ENCODE assay signal across 13 cellular contexts in the genomic region with DNA sequence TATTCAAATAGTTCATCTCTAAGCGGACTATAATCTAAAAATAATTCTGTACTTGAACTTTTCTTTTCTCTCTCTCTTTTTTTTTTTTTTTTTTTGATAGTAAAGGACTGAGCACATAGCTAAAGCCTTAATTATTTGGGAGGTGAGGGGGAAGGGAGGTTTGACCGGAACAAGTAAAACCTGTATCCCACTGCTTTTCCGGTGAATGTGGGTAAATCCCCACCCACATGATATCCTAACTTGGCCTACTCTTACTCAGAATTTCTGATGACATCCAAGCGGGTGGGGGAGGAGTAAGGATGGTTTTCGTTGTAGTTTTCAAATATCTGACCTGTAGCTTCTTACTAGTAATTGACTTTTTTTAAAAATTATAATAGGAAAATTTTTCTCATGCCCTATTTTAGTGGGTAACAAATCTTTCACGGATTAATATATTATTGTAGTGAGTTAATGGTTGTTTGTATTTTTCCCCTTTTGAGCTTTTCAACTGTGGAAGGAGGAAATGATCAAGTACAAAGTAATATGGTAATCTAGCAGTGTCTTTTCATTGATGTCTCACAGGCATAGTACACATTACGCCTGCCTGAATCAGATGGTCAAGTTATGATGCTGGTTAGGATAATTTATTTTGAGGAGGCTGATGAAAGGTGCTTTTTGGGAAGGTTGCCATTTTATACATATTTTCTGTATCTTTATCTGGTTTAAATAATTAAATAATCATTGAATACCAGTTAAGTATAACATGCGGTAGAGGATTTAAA. TPM values are rescaled to one million over a fixed set of nuclear protein-coding genes. Genes with fewer than 3 reads are reported as not detected.
DNase-seq lines count a peak whose midpoint lies in the region; ATAC-seq and TF ChIP-seq lines count a peak whose summit lies in the region.
"Had no signal": no experiment of that assay in that cellular context is flagged by ENCODE, and none has a peak within 500 bp of the region (broad histone marks: within the 10 kb centered on the region; RNA-seq: fewer than 3 reads in every experiment).

No MANE protein-coding gene starts in this region.

- 65 to 68% methylated on average over 8 of the region's 8 CpGs for WGBS in aorta, 2 donors

- peak overlapping the region; percentile 82 for H3K27ac ChIP-seq in PC-3 (ENCODE audit: low read length)
- H3K27ac ChIP-seq in aorta (ENCODE audit: low read depth in 1 of 2, low read length in 2 of 2) = no peak overlapping the region
- H3K27ac ChIP-seq in naive thymus-derived CD4-positive, alpha-beta T cell (ENCODE audit: low read depth, low read length) = no peak overlapping the region

- ATAC-seq in PC-3 = no peak
- ATAC-seq in natural killer cell treated with Interleukin-12 subunit alpha and Interleukin-12 subunit beta and Interleukin-15 and Interleukin-18, amount 100 ng/mL, for 72 hours = no peak
- no peak for ATAC-seq in aorta (ENCODE audit: low FRiP score)
- ATAC-seq in naive thymus-derived CD4-positive, alpha-beta T cell = no peak

- peaks cover 0 to 4% of the 10 kb centered on the region in 2 donors for H3K27me3 Mint-ChIP-seq in natural killer cell treated with Interleukin-12 subunit alpha and Interleukin-12 subunit beta and Interleukin-15 and Interleukin-18, amount 100 ng/mL, for 72 hours
- peaks cover 0 to 9% (median 0%) of the 10 kb centered on the region in 5 donors for H3K27me3 Mint-ChIP-seq in naive thymus-derived CD4-positive, alpha-beta T cell

- H2AFZ ChIP-seq in PC-3 (ENCODE audit: low read length) = peak overlapping the region; percentile 48; the same call in 1 of the 2 replicates

- POLR2A ChIA-PET in PC-3 (lab: Charles Lee; ENCODE audit: unreplicated experiment) = interaction anchor here (0.6 to 0.7 kb wide), 2 partner anchors 164 to 361 kb away, joined by 5 to 13 read pairs; no protein-coding TSS in a partner anchor
- POLR2A ChIA-PET in naive thymus-derived CD4-positive, alpha-beta T cell (lab: Charles Lee) = no interaction called here

- peaks cover 22% of the 10 kb centered on the region for H4K20me1 ChIP-seq in PC-3 (ENCODE audit: low read length)

- no peaks in the 10 kb centered on the region for H3K27me3 ChIP-seq in GM06990 (replicated peaks; ENCODE audit: control insufficient read depth, insufficient read depth, low read length)
- no peaks in the 10 kb centered on the region for H3K27me3 ChIP-seq in PC-3 (ENCODE audit: low read length)
- H3K27me3 ChIP-seq in aorta (ENCODE audit: control insufficient read depth in 1 of 2, insufficient read depth in 2 of 2, low read length in 1 of 2) = no peaks in the 10 kb centered on the region
- H3K27me3 ChIP-seq in naive thymus-derived CD4-positive, alpha-beta T cell (ENCODE audit: control insufficient read depth in 2 of 2, insufficient read depth in 2 of 2, low read length in 2 of 2) = no peaks in the 10 kb centered on the region
- H3K27me3 ChIP-seq: thyroid gland had no signal

- H3K4me3 ChIP-seq in GM06990 (replicated peaks; ENCODE audit: low read depth, low read length) = peak overlapping the region; percentile 17; the same call in 1 of the 2 replicates
- H3K4me3 ChIP-seq in PC-3 (ENCODE audit: low read length) = peak overlapping the region; percentile 40; the same call in 1 of the 2 replicates
- H3K4me3 ChIP-seq in astrocyte of the spinal cord (ENCODE audit: low read depth, low read length) = no peak overlapping the region
- no peak overlapping the region for H3K4me3 ChIP-seq in aorta (ENCODE audit: low read length in 2 of 2)
- no peak overlapping the region for H3K4me3 ChIP-seq in naive thymus-derived CD4-positive, alpha-beta T cell (ENCODE audit: low read length)
- H3K4me3 ChIP-seq: thyroid gland had no signal

- H3K4me1 ChIP-seq in PC-3 (ENCODE audit: insufficient read depth, low read length) (peaks cover 53% of the 10 kb centered on the region), aorta (ENCODE audit: control insufficient read depth in 1 of 2, insufficient read depth in 2 of 2, low read length in 2 of 2) (no peaks in the 10 kb centered on the region)
- H3K4me1 ChIP-seq in naive thymus-derived CD4-positive, alpha-beta T cell (ENCODE audit: control insufficient read depth in 2 of 2, insufficient read depth in 2 of 2, low read length in 2 of 2) = peaks cover 12 to 13% of the 10 kb centered on the region in 2 donors

- H3K9me3 ChIP-seq in PC-3 (ENCODE audit: low read length) (no peaks in the 10 kb centered on the region), aorta (ENCODE audit: control insufficient read depth, low read length) (no peaks in the 10 kb centered on the region)
- H3K9me3 ChIP-seq in naive thymus-derived CD4-positive, alpha-beta T cell (ENCODE audit: control insufficient read depth in 2 of 3, low read length in 3 of 3) = no peaks in the 10 kb centered on the region
- H3K9me3 ChIP-seq: thyroid gland had no signal

- peak overlapping the region; percentile 13 for H3K4me3 Mint-ChIP-seq in natural killer cell treated with Interleukin-12 subunit alpha and Interleukin-12 subunit beta and Interleukin-15 and Interleukin-18, amount 100 ng/mL, for 72 hours
- H3K4me3 Mint-ChIP-seq in naive thymus-derived CD4-positive, alpha-beta T cell = no peak overlapping the region

- H3K9me3 Mint-ChIP-seq in natural killer cell treated with Interleukin-12 subunit alpha and Interleukin-12 subunit beta and Interleukin-15 and Interleukin-18, amount 100 ng/mL, for 72 hours = no peaks in the 10 kb centered on the region
- peaks cover 0 to 2% (median 0%) of the 10 kb centered on the region in 11 donors for H3K9me3 Mint-ChIP-seq in naive thymus-derived CD4-positive, alpha-beta T cell
- H3K9me3 Mint-ChIP-seq: CD8-positive, alpha-beta memory T cell had no signal

- H3K27ac Mint-ChIP-seq in natural killer cell treated with Interleukin-12 subunit alpha and Interleukin-12 subunit beta and Interleukin-15 and Interleukin-18, amount 100 ng/mL, for 72 hours = peak overlapping the region; percentile 8 to 11
- H3K27ac Mint-ChIP-seq in naive thymus-derived CD4-positive, alpha-beta T cell = peak overlapping the region in 1 of 9 donors; percentile 47

- H3K4me2 ChIP-seq in PC-3 (ENCODE audit: low read length) = peak overlapping the region; percentile 77

- in situ Hi-C loops in astrocyte of the spinal cord (cut with HindIII; ENCODE audit: low sequenced_read_pairs) = loop anchor here (25.0 kb wide), 1 partner anchor 373 kb away; no protein-coding TSS in a partner anchor

- H3F3A ChIP-seq in PC-3 (ENCODE audit: low read length, unreplicated experiment) = peaks cover 8% of the 10 kb centered on the region

- no TSS peak for BruUV-seq in PC-3 (replicated peaks; lab: Mats Ljungman, UMichigan)

- TF ChIP-seq CTCF in GM06990 (IDR thresholded peaks at IDR 0.05; ENCODE audit: insufficient read depth, low read length, poor library complexity, severe bottlenecking) (no peak), PC-3 (conservative IDR thresholded peaks at IDR 0.05; ENCODE audit: low read depth, low read length) (no peak), astrocyte of the spinal cord (IDR thresholded peaks at IDR 0.05; ENCODE audit: low read depth, low read length) (no peak)

- H3K79me2 ChIP-seq in PC-3 (ENCODE audit: low read length) = peaks cover 35% of the 10 kb centered on the region

- peak overlapping the region; percentile 33; the same call in 1 of the 2 replicates for H3K9ac ChIP-seq in PC-3 (ENCODE audit: low read length)

- no peak for DNase-seq in GM06990 (ENCODE audit: extremely low read depth, insufficient read length)
- DNase-seq in PC-3 = peak; percentile 80
- peak; percentile 29 for DNase-seq in astrocyte of the spinal cord (ENCODE audit: low read depth, low spot score)
- DNase-seq in natural killer cell treated with Interleukin-12 subunit alpha and Interleukin-12 subunit beta and Interleukin-15 and Interleukin-18, amount 100 ng/mL, for 72 hours (ENCODE audit: low spot score) = no peak
- no peak for DNase-seq in aorta
- no peak for DNase-seq in pons (ENCODE audit: low spot score)
- DNase-seq in naive thymus-derived CD4-positive, alpha-beta T cell = no peak
- DNase-seq in cerebellar cortex (ENCODE audit: low spot score) = no peak
- DNase-seq: CD8-positive, alpha-beta memory T cell; central memory CD4-positive, alpha-beta T cell; erythroblast; hypothalamus had no signal

- CTCF ChIA-PET in PC-3 (lab: Charles Lee) = interaction anchor here (0.6 to 0.7 kb wide), 2 partner anchors 26 to 373 kb away, joined by 3 to 8 read pairs; no protein-coding TSS in a partner anchor
- CTCF ChIA-PET in naive thymus-derived CD4-positive, alpha-beta T cell (lab: Charles Lee) = interaction anchor here (0.9 kb wide), 1 partner anchor 183 kb away, joined by 4 read pairs; no protein-coding TSS in a partner anchor

- H3K36me3 ChIP-seq in GM06990 (ENCODE audit: control insufficient read depth, insufficient read depth, low read length) (peaks cover 3% of the 10 kb centered on the region), PC-3 (ENCODE audit: low read depth, low read length) (peaks cover 5% of the 10 kb centered on the region), aorta (ENCODE audit: control insufficient read depth in 1 of 2, insufficient read depth in 2 of 2, low read length in 1 of 2) (no peaks in the 10 kb centered on the region)
- H3K36me3 ChIP-seq in naive thymus-derived CD4-positive, alpha-beta T cell (ENCODE audit: control insufficient read depth in 2 of 3, insufficient read depth in 3 of 3, low read length in 3 of 3) = peaks cover 0 to 4% (median 0%) of the 10 kb centered on the region in 3 experiments
- H3K36me3 ChIP-seq: thyroid gland had no signal

- intact Hi-C loops in PC-3 (cut with micrococcal nuclease) = loop anchor here (2.0 to 5.0 kb wide), 2 partner anchors 63 to 358 kb away; no protein-coding TSS in a partner anchor
- intact Hi-C loops in aorta (cut with DNase I) = loop anchor here (5.0 to 10.0 kb wide), 6 partner anchors 53 to 283 kb away; no protein-coding TSS in a partner anchor
- intact Hi-C loops in naive thymus-derived CD4-positive, alpha-beta T cell (cut with micrococcal nuclease) = loop anchor here (2.0 to 10.0 kb wide), 14 partner anchors 101 to 1852 kb away; partner anchors contain the start of genes ERAP1 (in 2 of the 2), KIAA0825 (in 2 of the 2), SLF1 (in 2 of the 2) and ARSK (in 1 of the 2)

- peaks cover 34% of the 10 kb centered on the region in 2 donors for H3K4me1 Mint-ChIP-seq in natural killer cell treated with Interleukin-12 subunit alpha and Interleukin-12 subunit beta and Interleukin-15 and Interleukin-18, amount 100 ng/mL, for 72 hours (ENCODE audit: low read depth in 2 of 2)
- peaks cover 23 to 32% (median 28%) of the 10 kb centered on the region in 7 donors for H3K4me1 Mint-ChIP-seq in naive thymus-derived CD4-positive, alpha-beta T cell

- no peaks in the 10 kb centered on the region for H3K9me2 ChIP-seq in PC-3 (replicated peaks; ENCODE audit: low read length)

- peaks cover 16% of the 10 kb centered on the region for H3K36me3 Mint-ChIP-seq in natural killer cell treated with Interleukin-12 subunit alpha and Interleukin-12 subunit beta and Interleukin-15 and Interleukin-18, amount 100 ng/mL, for 72 hours
- peaks cover 0 to 5% (median 0%) of the 10 kb centered on the region in 5 donors for H3K36me3 Mint-ChIP-seq in naive thymus-derived CD4-positive, alpha-beta T cell

RNA-seq across cellular contexts. Expression of gene ELL2, which starts 2.2 kb away (rescaled TPM):
- 72.2 and 82.4 TPM in 2 replicates for total RNA-seq in PC-3 (2014; rRNA removed)
- total RNA-seq in natural killer cell treated with Interleukin-12 subunit alpha and Interleukin-12 subunit beta and Interleukin-15 and Interleukin-18, amount 100 ng/mL, for 72 hours = 100 to 1,000 TPM; 110 to 200 TPM
- total RNA-seq in aorta = 100 to 1,000 TPM; 107 to 207 TPM
- polyA plus RNA-seq in aorta = 10 to 100 TPM; 36.6 to 48.3 TPM
- 10 to 100 TPM; 12.6 to 65.8 (median 41.3) TPM for total RNA-seq in naive thymus-derived CD4-positive, alpha-beta T cell
- 1 to 10 TPM; 1.9 to 2.0 TPM for polyA plus RNA-seq in naive thymus-derived CD4-positive, alpha-beta T cell

Comparison
In these comparisons a context has a peak if more than half of its experiments do, and no peak if none do; other contexts are left out.
1. DNase-seq: peak in PC-3 (single experiment) and astrocyte of the spinal cord (single experiment); none in GM06990 (single experiment), natural killer cell treated with Interleukin-12 subunit alpha and Interleukin-12 subunit beta and Interleukin-15 and Interleukin-18, amount 100 ng/mL, for 72 hours (single experiment), aorta (0 of 2), pons (single experiment), naive thymus-derived CD4-positive, alpha-beta T cell (0 of 9) and cerebellar cortex (single experiment).
2. H3K4me3 ChIP-seq: peak in GM06990 (single experiment) and PC-3 (single experiment); none in astrocyte of the spinal cord (single experiment), aorta (0 of 2) and naive thymus-derived CD4-positive, alpha-beta T cell (single experiment).